In genomic region chr3:8970971-8971589, GRCh38 we compare ENCODE assay signal across 8 cellular contexts. TPM values are rescaled to one million over a fixed set of nuclear protein-coding genes. Genes with fewer than 3 reads are reported as not detected.
DNase-seq lines count a peak whose midpoint lies in the region; ATAC-seq and TF ChIP-seq lines count a peak whose summit lies in the region.

No MANE protein-coding gene starts in this region.

- no peaks in the 10 kb centered on the region for H3K36me3 ChIP-seq in right lobe of liver

- 0% methylated on average over 7 of the region's 7 CpGs for WGBS in right lobe of liver (ENCODE audit: insufficient coverage, low coverage, low lambda C conversion rate, missing lambda C conversion rate)

- no peak overlapping the region for H3K4me3 ChIP-seq in right lobe of liver

- ATAC-seq in GM21360 (IDR thresholded peaks at IDR 0.05; ENCODE audit: unreplicated experiment) (peak; percentile 53), right lobe of liver (peak; percentile 81 to 89 (median 86)), GM21619 (IDR thresholded peaks at IDR 0.05; ENCODE audit: unreplicated experiment) (no peak)

- TF ChIP-seq POLR2A in right lobe of liver (IDR thresholded peaks at IDR 0.05) = no peak

- TF ChIP-seq CTCF in right lobe of liver (IDR thresholded peaks at IDR 0.05) = peak; percentile 98 to 99 (median 98)

- H3K9me3 ChIP-seq in right lobe of liver = no peaks in the 10 kb centered on the region

- intact Hi-C loops in right lobe of liver (cut with DNase I) = loop anchor here (5.0 kb wide), 1 partner anchor 331 kb away; no protein-coding TSS in a partner anchor

- DNase-seq in CD1c-positive myeloid dendritic cell (ENCODE audit: extremely low spot score) (peak; percentile 80), NCI-H2029 treated with DMSO at 0.1 percent for 48 hours (lab: John Stamatoyannopoulos, UW) (peak; percentile 58), cerebellar cortex (ENCODE audit: low spot score) (peak; percentile 86), right lobe of liver (peak in 1 of 3 donors; percentile 60)
- DNase-seq in activated CD4-positive, CD25-positive, alpha-beta regulatory T cell treated with anti-CD3 and anti-CD28 coated beads, Interleukin-2, amount 50 U/mL, for 72 hours = peak; percentile 67
- DNase-seq in stimulated activated CD8-positive, alpha-beta memory T cell treated with anti-CD3 and anti-CD28 coated beads, Interleukin-12 subunit alpha, Interleukin-12 subunit beta, amount 100 ng/mL, for 1 hour (ENCODE audit: low read depth) = peak; percentile 60

- peaks cover 0 to 7% (median under 1%) of the 10 kb centered on the region in 4 donors for H3K4me1 ChIP-seq in right lobe of liver

- no peaks in the 10 kb centered on the region for H3K27me3 ChIP-seq in right lobe of liver

- H3K27ac ChIP-seq in right lobe of liver = no peak overlapping the region

RNA-seq across cellular contexts. Expression of gene RAD18, which starts 7.8 kb away (rescaled TPM):
- total RNA-seq in right lobe of liver = 1 to 10 TPM; 1.9 to 5.1 (median 4.3) TPM
